Comparison of ENCODE assay signal across 12 cellular contexts in the genomic region with DNA sequence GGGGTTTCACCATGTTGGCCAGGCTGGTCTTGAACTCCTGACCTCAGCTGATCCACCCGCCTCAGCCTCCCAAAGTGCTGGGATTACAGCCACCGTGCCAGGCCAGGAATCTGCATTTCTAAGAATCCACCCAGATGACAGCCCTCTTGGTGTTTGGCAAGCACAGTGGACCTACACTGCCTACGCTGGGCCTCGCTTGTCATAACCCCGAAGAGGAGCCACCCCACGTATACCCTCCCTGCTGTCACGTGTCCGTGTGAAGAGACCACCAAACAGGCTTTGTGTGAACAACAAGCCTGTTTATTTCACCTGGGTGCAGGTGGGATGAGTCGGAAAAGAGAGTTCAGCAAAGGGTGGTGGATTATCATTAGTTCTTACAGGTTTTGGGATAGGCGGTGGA. TPM values are rescaled to one million over a fixed set of nuclear protein-coding genes. Genes with fewer than 3 reads are reported as not detected.
A peak's percentile ranks its signal among the peaks of the same experiment; 100 is the strongest.
DNase-seq lines count a peak whose midpoint lies in the region; ATAC-seq and TF ChIP-seq lines count a peak whose summit lies in the region.
"Not testable (repeated sequence)": the region's sequence is repeated elsewhere in the genome, so short reads cannot be mapped to it uniquely, and the experiment has no call there.
"Had no signal": no experiment of that assay in that cellular context is flagged by ENCODE, and none has a peak within 500 bp of the region (broad histone marks: within the 10 kb centered on the region; RNA-seq: fewer than 3 reads in every experiment).

No MANE protein-coding gene starts in this region.

- not testable (repeated sequence) for H4K20me1 ChIP-seq in DND-41 (ENCODE audit: insufficient read depth, low read length); smooth muscle cell (ENCODE audit: low read depth)

- intact Hi-C loops in Panc1 (cut with micrococcal nuclease; ENCODE audit: unreplicated experiment), result not testable (repeated sequence)
- intact Hi-C loops in naive thymus-derived CD4-positive, alpha-beta T cell (cut with micrococcal nuclease), result loop anchor here (2.0 to 10.0 kb wide), 5 partner anchors 260 to 1824 kb away; a partner anchor contains a TSS

- not testable (repeated sequence) for H2AFZ ChIP-seq in DND-41 (ENCODE audit: low read depth, low read length); smooth muscle cell (ENCODE audit: low read depth)

- H3K27ac Mint-ChIP-seq in activated CD4-positive, alpha-beta T cell treated with anti-CD3 and anti-CD28 coated beads, Interleukin-2, amount 10 ng/mL, durations not matched to agents 7 days and 5 days, result peak overlapping the region; percentile 94
- peak overlapping the region; percentile 41 for H3K27ac Mint-ChIP-seq in activated naive CD4-positive, alpha-beta T cell treated with anti-CD3 and anti-CD28 coated beads, Interleukin-2, amount 50 U/mL, for 24 hours
- peak overlapping the region; percentile 95 for H3K27ac Mint-ChIP-seq in endothelial cell (ENCODE audit: unreplicated experiment)
- peak overlapping the region; percentile 95 to 99 (median 97) for H3K27ac Mint-ChIP-seq in naive thymus-derived CD4-positive, alpha-beta T cell

- H3K4me3 ChIP-seq in DND-41 (ENCODE audit: low read depth in 1 of 2, low read length in 2 of 2); Panc1 (ENCODE audit: low read depth in 2 of 2, low read length in 2 of 2); naive thymus-derived CD4-positive, alpha-beta T cell (ENCODE audit: low read length); smooth muscle cell: not testable (repeated sequence)

- H3K79me2 ChIP-seq in DND-41 (ENCODE audit: insufficient read depth, low read length) (peaks cover 41% of the 10 kb centered on the region), smooth muscle cell (ENCODE audit: low read depth) (peaks cover 35% of the 10 kb centered on the region)

- CTCF ChIA-PET in Panc1 (lab: Charles Lee), result interaction anchor here (0.6 kb wide), 1 partner anchor 318 kb away, joined by 4 read pairs; no protein-coding TSS in a partner anchor
- CTCF ChIA-PET in activated CD4-positive, alpha-beta T cell treated with anti-CD3 and anti-CD28 coated beads, Interleukin-2, amount 10 ng/mL, durations not matched to agents 7 days and 5 days (lab: Charles Lee), result interaction anchor here (2.4 kb wide), 1 partner anchor 52 kb away, joined by 6 read pairs; a partner anchor contains a TSS
- CTCF ChIA-PET in naive thymus-derived CD4-positive, alpha-beta T cell (lab: Charles Lee), result not testable (repeated sequence)

- H3K9ac ChIP-seq in DND-41 (ENCODE audit: low read depth, low read length); smooth muscle cell (ENCODE audit: low read depth): not testable (repeated sequence)

- TF ChIP-seq CTCF in 22Rv1 (IDR thresholded peaks at IDR 0.05); DND-41 (IDR thresholded peaks at IDR 0.05; ENCODE audit: borderline replicate concordance, extremely low read depth, low read length, poor library complexity, severe bottlenecking); Panc1 (IDR thresholded peaks at IDR 0.05); endothelial cell (IDR thresholded peaks at IDR 0.05; ENCODE audit: unreplicated experiment); smooth muscle cell (IDR thresholded peaks at IDR 0.05; ENCODE audit: borderline replicate concordance, insufficient read depth, poor library complexity, severe bottlenecking): not testable (repeated sequence)

- in situ Hi-C loops in Panc1 (cut with HindIII; ENCODE audit: low pct_unique_long_range_greater_than_20kb, low sequenced_read_pairs), result not testable (repeated sequence)

- H3K4me1 ChIP-seq in DND-41 (ENCODE audit: insufficient read depth, low read length), result peaks cover 35% of the 10 kb centered on the region
- H3K4me1 ChIP-seq in Panc1 (ENCODE audit: control insufficient read depth, insufficient read depth, low read length), result not testable (repeated sequence)
- peaks cover 17 to 28% of the 10 kb centered on the region in 2 donors for H3K4me1 ChIP-seq in naive thymus-derived CD4-positive, alpha-beta T cell (ENCODE audit: control insufficient read depth in 2 of 2, insufficient read depth in 2 of 2, low read length in 2 of 2)
- H3K4me1 ChIP-seq in smooth muscle cell (ENCODE audit: low read depth), result peaks cover 12% of the 10 kb centered on the region

- peaks cover 39% of the 10 kb centered on the region for H3K36me3 Mint-ChIP-seq in activated CD4-positive, alpha-beta T cell treated with anti-CD3 and anti-CD28 coated beads, Interleukin-2, amount 10 ng/mL, durations not matched to agents 7 days and 5 days (ENCODE audit: low read depth)
- H3K36me3 Mint-ChIP-seq in activated naive CD4-positive, alpha-beta T cell treated with anti-CD3 and anti-CD28 coated beads, Interleukin-2, amount 50 U/mL, for 24 hours, result peaks cover 13% of the 10 kb centered on the region
- H3K36me3 Mint-ChIP-seq in endothelial cell (ENCODE audit: low read depth, unreplicated experiment), result peaks cover 38% of the 10 kb centered on the region
- peaks cover 10 to 45% (median 30%) of the 10 kb centered on the region in 5 donors for H3K36me3 Mint-ChIP-seq in naive thymus-derived CD4-positive, alpha-beta T cell

- H3K4me1 Mint-ChIP-seq in activated CD4-positive, alpha-beta T cell treated with anti-CD3 and anti-CD28 coated beads, Interleukin-2, amount 10 ng/mL, durations not matched to agents 7 days and 5 days, result peaks cover 32% of the 10 kb centered on the region
- peaks cover 38% of the 10 kb centered on the region for H3K4me1 Mint-ChIP-seq in activated naive CD4-positive, alpha-beta T cell treated with anti-CD3 and anti-CD28 coated beads, Interleukin-2, amount 50 U/mL, for 24 hours
- H3K4me1 Mint-ChIP-seq in endothelial cell (ENCODE audit: unreplicated experiment), result peaks cover 26% of the 10 kb centered on the region
- H3K4me1 Mint-ChIP-seq in naive thymus-derived CD4-positive, alpha-beta T cell, result peaks cover 17 to 42% (median 39%) of the 10 kb centered on the region in 7 donors

- H3K27ac ChIP-seq in 22Rv1 (peak overlapping the region; percentile 84; the same call in 1 of the 2 replicates), DND-41 (ENCODE audit: low read length) (peak overlapping the region; percentile 3; the same call in 1 of the 2 replicates), Panc1 (ENCODE audit: low read length) (peak overlapping the region; percentile 98; the same call in 1 of the 2 replicates), smooth muscle cell (ENCODE audit: low read depth) (peak overlapping the region; percentile 83)
- not testable (repeated sequence) for H3K27ac ChIP-seq in naive thymus-derived CD4-positive, alpha-beta T cell (ENCODE audit: low read depth, low read length)

- H3K9me3 ChIP-seq in DND-41 (ENCODE audit: insufficient read depth, low read length, severe bottlenecking); Panc1 (ENCODE audit: control insufficient read depth, insufficient read depth, low read depth, low read length); naive thymus-derived CD4-positive, alpha-beta T cell (ENCODE audit: control insufficient read depth in 2 of 3, low read length in 3 of 3); smooth muscle cell (replicated peaks; ENCODE audit: low read depth): not testable (repeated sequence)

- 95% methylated on average over 10 of the region's 10 CpGs for WGBS in smooth muscle cell (ENCODE audit: low lambda C conversion rate)

- H3K27me3 Mint-ChIP-seq in activated CD4-positive, alpha-beta T cell treated with anti-CD3 and anti-CD28 coated beads, Interleukin-2, amount 10 ng/mL, durations not matched to agents 7 days and 5 days; activated naive CD4-positive, alpha-beta T cell treated with anti-CD3 and anti-CD28 coated beads, Interleukin-2, amount 50 U/mL, for 24 hours; endothelial cell (ENCODE audit: unreplicated experiment); naive thymus-derived CD4-positive, alpha-beta T cell: not testable (repeated sequence)

- DNase-seq in DND-41; Panc1 (ENCODE audit: low read depth, low spot score); activated CD4-positive, alpha-beta T cell treated with anti-CD3 and anti-CD28 coated beads, Interleukin-2, amount 10 ng/mL, durations not matched to agents 7 days and 5 days; endothelial cell (ENCODE audit: low spot score); naive thymus-derived CD4-positive, alpha-beta T cell; smooth muscle cell (lab: John Stamatoyannopoulos, UW; ENCODE audit: unreplicated experiment): not testable (repeated sequence)

- not testable (repeated sequence) for BruUV-seq in Panc1 (replicated peaks; lab: Mats Ljungman, UMichigan)

- H3K4me2 ChIP-seq in DND-41 (ENCODE audit: insufficient read depth, low read length); smooth muscle cell: not testable (repeated sequence)

- not testable (repeated sequence) for H3F3A ChIP-seq in smooth muscle cell (ENCODE audit: low read depth)

- POLR2A ChIA-PET in Panc1 (lab: Charles Lee), result not testable (repeated sequence)
- POLR2A ChIA-PET in activated CD4-positive, alpha-beta T cell treated with anti-CD3 and anti-CD28 coated beads, Interleukin-2, amount 10 ng/mL, durations not matched to agents 7 days and 5 days (lab: Charles Lee), result interaction anchor here (0.6 kb wide), 1 partner anchor 379 kb away, joined by 3 read pairs; no protein-coding TSS in a partner anchor
- POLR2A ChIA-PET in naive thymus-derived CD4-positive, alpha-beta T cell (lab: Charles Lee), result interaction anchor here (1.1 to 1.9 kb wide), 3 partner anchors 10 to 51 kb away, joined by 4 to 13 read pairs (median 5); a partner anchor contains a TSS

- H3K9me3 Mint-ChIP-seq in activated CD4-positive, alpha-beta T cell treated with anti-CD3 and anti-CD28 coated beads, Interleukin-2, amount 10 ng/mL, durations not matched to agents 7 days and 5 days; activated naive CD4-positive, alpha-beta T cell treated with anti-CD3 and anti-CD28 coated beads, Interleukin-2, amount 50 U/mL, for 24 hours; endothelial cell (ENCODE audit: unreplicated experiment); naive thymus-derived CD4-positive, alpha-beta T cell: not testable (repeated sequence)

- H3K27me3 ChIP-seq in DND-41 (ENCODE audit: insufficient read depth, low read length, poor library complexity); Panc1 (ENCODE audit: control insufficient read depth, insufficient read depth, low read length); naive thymus-derived CD4-positive, alpha-beta T cell (ENCODE audit: control insufficient read depth in 2 of 2, insufficient read depth in 2 of 2, low read length in 2 of 2); smooth muscle cell (ENCODE audit: low read depth): not testable (repeated sequence)

- peak overlapping the region; percentile 93 for H3K4me3 Mint-ChIP-seq in activated CD4-positive, alpha-beta T cell treated with anti-CD3 and anti-CD28 coated beads, Interleukin-2, amount 10 ng/mL, durations not matched to agents 7 days and 5 days
- H3K4me3 Mint-ChIP-seq in activated naive CD4-positive, alpha-beta T cell treated with anti-CD3 and anti-CD28 coated beads, Interleukin-2, amount 50 U/mL, for 24 hours, result peak overlapping the region; percentile 99
- peak overlapping the region; percentile 100 for H3K4me3 Mint-ChIP-seq in endothelial cell (ENCODE audit: unreplicated experiment)
- H3K4me3 Mint-ChIP-seq in naive thymus-derived CD4-positive, alpha-beta T cell, result peak overlapping the region; percentile 90 to 100 (median 92)

- ATAC-seq in DND-41 (ENCODE audit: insufficient read depth, low read depth); Panc1; naive thymus-derived CD4-positive, alpha-beta T cell: not testable (repeated sequence)

- H3K36me3 ChIP-seq in DND-41 (ENCODE audit: insufficient read depth, low read length) (peaks cover 44% of the 10 kb centered on the region), Panc1 (ENCODE audit: control insufficient read depth, insufficient read depth, low read length) (peaks cover 17% of the 10 kb centered on the region)
- H3K36me3 ChIP-seq in naive thymus-derived CD4-positive, alpha-beta T cell (ENCODE audit: control insufficient read depth in 2 of 3, insufficient read depth in 3 of 3, low read length in 3 of 3), result peaks cover 0 to 19% (median 13%) of the 10 kb centered on the region in 3 experiments
- H3K36me3 ChIP-seq in smooth muscle cell (ENCODE audit: low read depth), result not testable (repeated sequence)

RNA-seq across cellular contexts. Expression of a gene that starts 50.0 kb away (rescaled TPM):
- total RNA-seq in Panc1 (2021; ENCODE audit: unreplicated experiment) (26.7 TPM), endothelial cell (ENCODE audit: unreplicated experiment) (2.7 TPM), smooth muscle cell (4.2 and 4.9 TPM in 2 replicates)
- polyA plus RNA-seq in Panc1 (2012; ENCODE audit: insufficient read length), result 12.8 TPM
- 10 to 100 TPM; 18.9 to 21.9 TPM for total RNA-seq in activated CD4-positive, alpha-beta T cell treated with anti-CD3 and anti-CD28 coated beads, Interleukin-2, amount 10 ng/mL, durations not matched to agents 7 days and 5 days
- total RNA-seq in naive thymus-derived CD4-positive, alpha-beta T cell, result 10 to 100 TPM in 1 of 5 experiments, under 1 TPM in 3, not detected in 1; 0.32 to 15.2 (median 0.54) TPM
- under 1 TPM in 1 of 2 donors, not detected in 1; 0.83 TPM for polyA plus RNA-seq in naive thymus-derived CD4-positive, alpha-beta T cell
- 4.3 and 5.6 TPM in 2 replicates for polyA plus RNA-seq in smooth muscle cell
- total RNA-seq: ascending aorta had no signal

RNA-seq across cellular contexts. Expression of a gene that starts 50.2 kb away (rescaled TPM):
- total RNA-seq in Panc1 (2021; ENCODE audit: unreplicated experiment) (127 TPM), endothelial cell (ENCODE audit: unreplicated experiment) (16.9 TPM), smooth muscle cell (20.7 and 39.1 TPM in 2 replicates)
- 36.1 TPM for polyA plus RNA-seq in Panc1 (2012; ENCODE audit: insufficient read length)
- 100 to 1,000 TPM; 310 to 336 TPM for total RNA-seq in activated CD4-positive, alpha-beta T cell treated with anti-CD3 and anti-CD28 coated beads, Interleukin-2, amount 10 ng/mL, durations not matched to agents 7 days and 5 days
- 100 to 1,000 TPM in 1 of 5 experiments, 1 to 10 TPM in 4; 1.3 to 167 (median 3.0) TPM for total RNA-seq in naive thymus-derived CD4-positive, alpha-beta T cell
- polyA plus RNA-seq in naive thymus-derived CD4-positive, alpha-beta T cell, result 1 to 10 TPM in 1 of 2 donors, under 1 TPM in 1; 0.86 to 1.1 TPM
- 19.2 and 26.6 TPM in 2 replicates for polyA plus RNA-seq in smooth muscle cell
- total RNA-seq: ascending aorta had no signal

RNA-seq across cellular contexts. Expression of a gene that starts 51.4 kb away (rescaled TPM):
- 123 TPM for total RNA-seq in Panc1 (2021; ENCODE audit: unreplicated experiment)
- 56.0 TPM for polyA plus RNA-seq in Panc1 (2012; ENCODE audit: insufficient read length)
- 10 to 100 TPM; 59.2 to 61.1 TPM for total RNA-seq in activated CD4-positive, alpha-beta T cell treated with anti-CD3 and anti-CD28 coated beads, Interleukin-2, amount 10 ng/mL, durations not matched to agents 7 days and 5 days
- 132 TPM for total RNA-seq in endothelial cell (ENCODE audit: unreplicated experiment)
- total RNA-seq in naive thymus-derived CD4-positive, alpha-beta T cell, result 10 to 100 TPM; 20.2 to 70.6 (median 24.7) TPM
- 10 to 100 TPM; 11.0 to 12.4 TPM for polyA plus RNA-seq in naive thymus-derived CD4-positive, alpha-beta T cell
- 89.5 and 142 TPM in 2 replicates for total RNA-seq in smooth muscle cell
- 22.1 and 28.0 TPM in 2 replicates for polyA plus RNA-seq in smooth muscle cell

RNA-seq across cellular contexts. Expression of a gene that starts 51.9 kb away (rescaled TPM):
- total RNA-seq in Panc1 (2021; ENCODE audit: unreplicated experiment) (0.15 TPM), endothelial cell (ENCODE audit: unreplicated experiment) (not detected), smooth muscle cell (0.04 TPM in 1 of 2 replicates, not detected in the other)
- not detected for polyA plus RNA-seq in Panc1 (2012; ENCODE audit: insufficient read length)
- total RNA-seq in activated CD4-positive, alpha-beta T cell treated with anti-CD3 and anti-CD28 coated beads, Interleukin-2, amount 10 ng/mL, durations not matched to agents 7 days and 5 days, result not detected
- not detected for total RNA-seq in naive thymus-derived CD4-positive, alpha-beta T cell
- polyA plus RNA-seq in naive thymus-derived CD4-positive, alpha-beta T cell, result not detected
- polyA plus RNA-seq in smooth muscle cell, result 0.22 TPM in 1 of 2 replicates, not detected in the other
- total RNA-seq: ascending aorta, GM23248, heart left ventricle, lung microvascular endothelial cell had no signal
- polyA plus RNA-seq: GM23248, heart left ventricle had no signal

Comparison
In these comparisons a context has a peak if more than half of its experiments do, and no peak if none do; other contexts are left out.
1. H3K27ac Mint-ChIP-seq: peak in every context shown above with its lines; median percentile 97 in naive thymus-derived CD4-positive, alpha-beta T cell; 95 in endothelial cell; 94 in activated CD4-positive, alpha-beta T cell treated with anti-CD3 and anti-CD28 coated beads, Interleukin-2, amount 10 ng/mL, durations not matched to agents 7 days and 5 days; 41 in activated naive CD4-positive, alpha-beta T cell treated with anti-CD3 and anti-CD28 coated beads, Interleukin-2, amount 50 U/mL, for 24 hours.